20 cellular contexts compared by ENCODE assay signal in genomic region chr15:85162237-85162636, GRCh38.
A peak's percentile ranks its signal among the peaks of the same experiment; 100 is the strongest.
DNase-seq lines count a peak whose midpoint lies in the region; ATAC-seq, FAIRE-seq and TF ChIP-seq lines count a peak whose summit lies in the region.
"Had no signal": no experiment of that assay in that cellular context is flagged by ENCODE, and none has a peak within 500 bp of the region (broad histone marks: within the 10 kb centered on the region; RNA-seq: fewer than 3 reads in every experiment).

No MANE protein-coding gene starts in this region.

- H3K4me1 ChIP-seq in A549, result no peaks in the 10 kb centered on the region
- no peaks in the 10 kb centered on the region for H3K4me1 ChIP-seq in K562 (replicated peaks in 1 of 2; ENCODE audit: control insufficient read depth in 2 of 2, insufficient read depth in 2 of 2, low read length in 2 of 2)
- no peaks in the 10 kb centered on the region for H3K4me1 ChIP-seq in esophagus (ENCODE audit: control insufficient read depth in 2 of 2, insufficient read depth in 2 of 2, low read length in 1 of 2)
- H3K4me1 ChIP-seq: BLaER1 treated with 17β-estradiol and CSF1 and Interleukin-3, amounts not matched to agents 10 nM and 100 nM had no signal

- POLR2A ChIA-PET in A549 (lab: Yijun Ruan, JAX), result no interaction called here
- POLR2A ChIA-PET in K562 (lab: Yijun Ruan, JAX), result no interaction called here

- H3K9me1 ChIP-seq in K562 (ENCODE audit: control insufficient read depth, insufficient read depth, low read length), result no peaks in the 10 kb centered on the region

- no peak overlapping the region for H3K4me2 ChIP-seq in A549
- no peak overlapping the region for H3K4me2 ChIP-seq in K562 (ENCODE audit: insufficient read depth, low read length)
- H3K4me2 ChIP-seq: BLaER1 treated with 17β-estradiol and CSF1 and Interleukin-3, amounts not matched to agents 10 nM and 100 nM had no signal

- CTCF ChIA-PET in A549 (lab: Yijun Ruan, JAX) (interaction anchor here (1.3 kb wide), 1 partner anchor 162 kb away, joined by 3 read pairs; no protein-coding TSS in a partner anchor), K562 (lab: Yijun Ruan, JAX; ENCODE audit: low intra/inter-chr PET ratio) (no interaction called here)

- no peak for ATAC-seq in A549
- ATAC-seq in K562, result no peak
- ATAC-seq: CD8-positive, alpha-beta T cell had no signal

- no peak overlapping the region for H3K9ac ChIP-seq in K562 (ENCODE audit: insufficient read depth in 1 of 2, low read depth in 2 of 2, low read length in 2 of 2)
- H3K9ac ChIP-seq: BLaER1 treated with 17β-estradiol and CSF1 and Interleukin-3, amounts not matched to agents 10 nM and 100 nM had no signal

- TF ChIP-seq CTCF in A549 (IDR thresholded peaks at IDR 0.05) (no peak), K562 (IDR thresholded peaks at IDR 0.05 in 2 of 3, conservative IDR thresholded peaks at IDR 0.05 in 1 of 3; ENCODE audit: insufficient read depth in 2 of 3, low read depth in 1 of 3, low read length in 3 of 3) (no peak)

- FAIRE-seq in A549 (lab: Jason Lieb, UNC) (peak; percentile 74), K562 (lab: Jason Lieb, UNC) (no peak)
- FAIRE-seq: A204.1, D721Med, G401.6, GM12891, GM19239 had no signal

- TF ChIP-seq EP300 in A549 (IDR thresholded peaks at IDR 0.05) (no peak), K562 (IDR thresholded peaks at IDR 0.05; ENCODE audit: low read length) (no peak)

- H3K27ac ChIP-seq in A549 (no peak overlapping the region), K562 (ENCODE audit: extremely low read depth, low read depth, low read length) (no peak overlapping the region), esophagus (ENCODE audit: low read depth in 2 of 2, low read length in 1 of 2) (peak overlapping the region; percentile 0 to 42)
- H3K27ac ChIP-seq: BLaER1 treated with 17β-estradiol and CSF1 and Interleukin-3, amounts not matched to agents 10 nM and 100 nM; C4-2B had no signal

- no peaks in the 10 kb centered on the region for H4K20me1 ChIP-seq in K562 (replicated peaks; ENCODE audit: control insufficient read depth, insufficient read depth, low read length)
- H4K20me1 ChIP-seq: BLaER1 treated with 17β-estradiol and CSF1 and Interleukin-3, amounts not matched to agents 10 nM and 100 nM had no signal

- H2AFZ ChIP-seq in K562 (ENCODE audit: low read depth, low read length), result no peak overlapping the region

- peaks cover 25% of the 10 kb centered on the region for H3K9me3 ChIP-seq in A549
- no peaks in the 10 kb centered on the region for H3K9me3 ChIP-seq in K562 (replicated peaks; ENCODE audit: control insufficient read depth, insufficient read depth, low read depth, low read length)
- H3K9me3 ChIP-seq in esophagus (ENCODE audit: control insufficient read depth in 2 of 2, insufficient read depth in 1 of 2, low read depth in 1 of 2, low read length in 1 of 2), result peaks cover 0 to 2% of the 10 kb centered on the region in 2 donors

- BruUV-seq in K562 (replicated peaks; lab: Mats Ljungman, UMichigan), result no TSS peak

- TF ChIP-seq RAD21 in A549 (conservative IDR thresholded peaks at IDR 0.05 in 1 of 2, IDR thresholded peaks at IDR 0.05 in 1 of 2) (no peak), K562 (CRISPR knock-in tag; conservative IDR thresholded peaks at IDR 0.05 in 1 of 2, IDR thresholded peaks at IDR 0.05 in 1 of 2) (no peak)

- H3K4me3 ChIP-seq in A549 (no peak overlapping the region), K562 (no peak overlapping the region), esophagus (ENCODE audit: low read depth in 1 of 2, low read length in 2 of 2) (no peak overlapping the region)
- H3K4me3 ChIP-seq: BLaER1 treated with 17β-estradiol and CSF1 and Interleukin-3, amounts not matched to agents 10 nM and 100 nM had no signal

- in situ Hi-C loops in K562 (cut with MboI), result no loop called here

- no peaks in the 10 kb centered on the region for H3K79me2 ChIP-seq in K562 (ENCODE audit: control insufficient read depth, insufficient read depth, low read length)

- intact Hi-C loops in K562 (cut with micrococcal nuclease), result no loop called here

- TF ChIP-seq POLR2A in A549 (IDR thresholded peaks at IDR 0.05; ENCODE audit: low read length), result no peak
- no peak for TF ChIP-seq POLR2A in K562 (conservative IDR thresholded peaks at IDR 0.05)

- H3K27me3 ChIP-seq in K562 (ENCODE audit: control insufficient read depth in 2 of 2, insufficient read depth in 2 of 2, low read length in 2 of 2), result no peaks in the 10 kb centered on the region
- H3K27me3 ChIP-seq in esophagus (ENCODE audit: control insufficient read depth in 1 of 2, insufficient read depth in 2 of 2, low read length in 2 of 2), result no peaks in the 10 kb centered on the region
- H3K27me3 ChIP-seq: BLaER1 treated with 17β-estradiol and CSF1 and Interleukin-3, amounts not matched to agents 10 nM and 100 nM had no signal

- DNase-seq in A549 (ENCODE audit: low read depth in 1 of 2, low spot score in 1 of 2), result no peak
- no peak for DNase-seq in K562 (ENCODE audit: extremely low read depth in 1 of 4, low spot score in 3 of 4)
- no peak for DNase-seq in activated naive CD4-positive, alpha-beta T cell (lab: John Stamatoyannopoulos, UW)
- DNase-seq in T-helper 2 cell, result no peak
- DNase-seq: 8988T; AML-193; Caco-2; Calu3; CD4-positive, alpha-beta T cell; CD8-positive, alpha-beta T cell; DMS79 treated with DMSO at 0.1 percent for 48 hours; GF-D8 had no signal

- H3K36me3 ChIP-seq in K562 (ENCODE audit: control insufficient read depth, insufficient read depth, low read length), result no peaks in the 10 kb centered on the region
- H3K36me3 ChIP-seq in esophagus (ENCODE audit: control insufficient read depth in 2 of 2, insufficient read depth in 2 of 2, low read length in 1 of 2), result no peaks in the 10 kb centered on the region
- H3K36me3 ChIP-seq: BLaER1 treated with 17β-estradiol and CSF1 and Interleukin-3, amounts not matched to agents 10 nM and 100 nM had no signal

- 87% methylated on average over 1 of the region's 1 CpG for WGBS in A549 (ENCODE audit: missing lambda C conversion rate)
- 45% methylated on average over 1 of the region's 1 CpG for WGBS in K562 (ENCODE audit: insufficient coverage, low coverage, missing lambda C conversion rate)
- WGBS in esophagus, 2 donors, result 73 to 78% methylated on average over 1 of the region's 1 CpG

TF ChIP-seq in A549, 52 proteins besides CTCF, POLR2A, EP300 and RAD21:
- no peak for TF ChIP-seq POLR2AphosphoS2 (conservative IDR thresholded peaks at IDR 0.05; ENCODE audit: low read length)
- no peak for TF ChIP-seq ELK1 (IDR thresholded peaks at IDR 0.05; ENCODE audit: low read depth, low read length)
- TF ChIP-seq CBX8 (IDR thresholded peaks at IDR 0.05), result no peak
- peak; percentile 73 for TF ChIP-seq MAFK (IDR thresholded peaks at IDR 0.05; ENCODE audit: partially characterized antibody)
- no peak for TF ChIP-seq MAX (IDR thresholded peaks at IDR 0.05)
- no peak for TF ChIP-seq JUN (IDR thresholded peaks at IDR 0.05)

TF ChIP-seq in K562, 482 proteins besides CTCF, POLR2A, EP300 and RAD21 (continues in another document):
- no peak for TF ChIP-seq ZKSCAN3 (CRISPR knock-in tag; IDR thresholded peaks at IDR 0.05)
- no peak for TF ChIP-seq ZFP36 (IDR thresholded peaks at IDR 0.05; ENCODE audit: low read depth, low read length, partially characterized antibody)
- TF ChIP-seq ZNF655 (CRISPR knock-in tag; IDR thresholded peaks at IDR 0.05), result no peak
- TF ChIP-seq AFF1 (IDR thresholded peaks at IDR 0.05; ENCODE audit: low read depth in 1 of 2, partially characterized antibody in 2 of 2), result no peak
- TF ChIP-seq LCOR (CRISPR knock-in tag; IDR thresholded peaks at IDR 0.05), result no peak
- TF ChIP-seq GABPB2 (CRISPR knock-in tag; conservative IDR thresholded peaks at IDR 0.05), result no peak
- no peak for TF ChIP-seq TCF7L2 (IDR thresholded peaks at IDR 0.05; ENCODE audit: low read depth, low read length)
- TF ChIP-seq POLR2AphosphoS2 (IDR thresholded peaks at IDR 0.05; ENCODE audit: low read length), result no peak
- TF ChIP-seq MAFG (tag; conservative IDR thresholded peaks at IDR 0.05), result peak; percentile 43; the same call in 1 of the 2 replicates

Comparison
In these comparisons a context has a peak if more than half of its experiments do, and no peak if none do; other contexts are left out.
1. H3K27ac ChIP-seq: peak in esophagus (2 of 2); none in A549 (0 of 2) and K562 (single experiment).
2. Of the 35 proteins assayed by ChIP-seq in both K562 and A549: peak only in K562: none; only in A549: none; in both: MAFK; in neither: 34.